ENCODE assay signal across 22 cellular contexts in genomic region chr16:68473358-68474064, GRCh38. TPM values are rescaled to one million over a fixed set of nuclear protein-coding genes. Genes with fewer than 3 reads are reported as not detected.
A peak's percentile ranks its signal among the peaks of the same experiment; 100 is the strongest.
DNase-seq lines count a peak whose midpoint lies in the region; ATAC-seq, FAIRE-seq and TF ChIP-seq lines count a peak whose summit lies in the region.
"Had no signal": no experiment of that assay in that cellular context is flagged by ENCODE, and none has a peak within 500 bp of the region (broad histone marks: within the 10 kb centered on the region; RNA-seq: fewer than 3 reads in every experiment).

No MANE protein-coding gene starts in this region.

- H3K27ac ChIP-seq in OCI-LY7 (ENCODE audit: low read depth, low read length, poor library complexity, severe bottlenecking), result no peak overlapping the region
- H3K27ac ChIP-seq: gastrocnemius medialis, SJSA1, tibial nerve, WERI-Rb-1 had no signal

- H2AFZ ChIP-seq in OCI-LY7 (ENCODE audit: low read length), result no peak overlapping the region

- no TSS peak for BruUV-seq in OCI-LY7 (replicated peaks; lab: Mats Ljungman, UMichigan)

- no peaks in the 10 kb centered on the region for H3K9me3 ChIP-seq in OCI-LY7 (ENCODE audit: low read length)
- H3K9me3 ChIP-seq: gastrocnemius medialis, SJSA1 had no signal

- H3K4me3 Mint-ChIP-seq in CD14-positive monocyte, result peak overlapping the region; percentile 24 to 39
- H3K4me3 Mint-ChIP-seq in dendritic cell treated with granulocyte-macrophage colony-stimulating factor and Interleukin-4, amounts not matched to agents 40 ng/mL and 50 ng/mL, for 4 days, result no peak overlapping the region
- H3K4me3 Mint-ChIP-seq: activated CD4-positive, alpha-beta memory T cell treated with anti-CD3 and anti-CD28 coated beads for 36 hours; T-helper 17 cell had no signal

- DNase-seq in CD14-positive monocyte (ENCODE audit: low spot score), result no peak
- no peak for DNase-seq in GM12891 (ENCODE audit: insufficient read length, low spot score)
- DNase-seq in mesenteric fat pad (ENCODE audit: low spot score), result peak; percentile 72
- DNase-seq in effector CD8-positive, alpha-beta T cell (lab: John Stamatoyannopoulos, UW), result no peak
- no peak for DNase-seq in OCI-LY7 (ENCODE audit: low spot score)
- DNase-seq: activated CD4-positive, alpha-beta memory T cell treated with anti-CD3 and anti-CD28 coated beads for 36 hours; activated naive CD4-positive, alpha-beta T cell; activated T-cell treated with anti-CD3 and anti-CD28 coated beads, Interleukin-2, amount 50 U/mL, for 1 hour; caudate nucleus; gastrocnemius medialis; NCI-H187 treated with DMSO at 0.1 percent for 48 hours; NCI-H524; stimulated activated naive CD8-positive, alpha-beta T cell treated with anti-CD3 and anti-CD28 coated beads, Interleukin-15, Interleukin-2, amounts not matched to agents 100 U/mL and 50 U/mL, for 24 hours; T-helper 17 cell; WERI-Rb-1 had no signal

- no peak overlapping the region for H3K4me3 ChIP-seq in OCI-LY7 (ENCODE audit: low read depth, low read length, poor library complexity, severe bottlenecking)
- H3K4me3 ChIP-seq: gastrocnemius medialis, SJSA1, tibial nerve had no signal

- H3K9me3 Mint-ChIP-seq in CD14-positive monocyte, result peaks cover 0 to 2% (median 0%) of the 10 kb centered on the region in 7 donors
- no peaks in the 10 kb centered on the region for H3K9me3 Mint-ChIP-seq in dendritic cell treated with granulocyte-macrophage colony-stimulating factor and Interleukin-4, amounts not matched to agents 40 ng/mL and 50 ng/mL, for 4 days
- H3K9me3 Mint-ChIP-seq: activated CD4-positive, alpha-beta memory T cell treated with anti-CD3 and anti-CD28 coated beads for 36 hours had no signal

- intact Hi-C loops in CD14-positive monocyte (cut with micrococcal nuclease) (no loop called here), OCI-LY7 (cut with micrococcal nuclease; ENCODE audit: unreplicated experiment) (no loop called here)
- intact Hi-C loops in dendritic cell treated with granulocyte-macrophage colony-stimulating factor and Interleukin-4, amounts not matched to agents 40 ng/mL and 50 ng/mL, for 4 days (cut with micrococcal nuclease), result no loop called here

- FAIRE-seq in GM12891 (lab: Jason Lieb, UNC), result peak; percentile 63
- FAIRE-seq: G401.6 had no signal

- peaks cover 31% of the 10 kb centered on the region for H3K4me1 ChIP-seq in OCI-LY7 (ENCODE audit: insufficient read depth, low read length, poor library complexity, severe bottlenecking)
- H3K4me1 ChIP-seq: gastrocnemius medialis, SJSA1 had no signal

- H3K4me1 Mint-ChIP-seq in CD14-positive monocyte, result peaks cover 55% of the 10 kb centered on the region
- H3K4me1 Mint-ChIP-seq in dendritic cell treated with granulocyte-macrophage colony-stimulating factor and Interleukin-4, amounts not matched to agents 40 ng/mL and 50 ng/mL, for 4 days (ENCODE audit: low read depth), result peaks cover 55% of the 10 kb centered on the region

- no peaks in the 10 kb centered on the region for H3K36me3 ChIP-seq in OCI-LY7 (ENCODE audit: insufficient read depth, low read length)
- H3K36me3 ChIP-seq: gastrocnemius medialis, SJSA1, tibial nerve, WERI-Rb-1 had no signal

- H3K9me2 ChIP-seq in OCI-LY7 (ENCODE audit: insufficient read depth, low read length), result no peaks in the 10 kb centered on the region

- no peaks in the 10 kb centered on the region for H3K79me2 ChIP-seq in OCI-LY7 (ENCODE audit: insufficient read depth, low read depth, low read length)

- H3K36me3 Mint-ChIP-seq in CD14-positive monocyte, result peaks cover 0 to 2% of the 10 kb centered on the region in 2 donors
- H3K36me3 Mint-ChIP-seq in dendritic cell treated with granulocyte-macrophage colony-stimulating factor and Interleukin-4, amounts not matched to agents 40 ng/mL and 50 ng/mL, for 4 days (ENCODE audit: low read depth), result no peaks in the 10 kb centered on the region
- H3K36me3 Mint-ChIP-seq: activated CD4-positive, alpha-beta memory T cell treated with anti-CD3 and anti-CD28 coated beads for 36 hours had no signal

- peaks cover 0 to 2% (median 0%) of the 10 kb centered on the region in 3 donors for H3K27me3 Mint-ChIP-seq in CD14-positive monocyte (ENCODE audit: low read depth in 3 of 3)
- no peaks in the 10 kb centered on the region for H3K27me3 Mint-ChIP-seq in dendritic cell treated with granulocyte-macrophage colony-stimulating factor and Interleukin-4, amounts not matched to agents 40 ng/mL and 50 ng/mL, for 4 days
- H3K27me3 Mint-ChIP-seq: activated CD4-positive, alpha-beta memory T cell treated with anti-CD3 and anti-CD28 coated beads for 36 hours; T-helper 17 cell had no signal

- H3K27ac Mint-ChIP-seq in CD14-positive monocyte, result peak overlapping the region; percentile 62 to 87 (median 78)
- peak overlapping the region; percentile 30 for H3K27ac Mint-ChIP-seq in dendritic cell treated with granulocyte-macrophage colony-stimulating factor and Interleukin-4, amounts not matched to agents 40 ng/mL and 50 ng/mL, for 4 days
- H3K27ac Mint-ChIP-seq: activated CD4-positive, alpha-beta memory T cell treated with anti-CD3 and anti-CD28 coated beads for 36 hours; T-helper 17 cell had no signal

- no peak for ATAC-seq in HG03469 (IDR thresholded peaks at IDR 0.05; ENCODE audit: unreplicated experiment)
- no peak for ATAC-seq in GM21447 (IDR thresholded peaks at IDR 0.05; ENCODE audit: unreplicated experiment)
- ATAC-seq: esophagus mucosa; gastrocnemius medialis; stimulated activated naive CD8-positive, alpha-beta T cell treated with anti-CD3 and anti-CD28 coated beads, Interleukin-15, Interleukin-2, amounts not matched to agents 100 U/mL and 50 U/mL, for 24 hours; T-helper 17 cell had no signal

- CTCF ChIA-PET in OCI-LY7 (lab: Charles Lee; ENCODE audit: unreplicated experiment), result no interaction called here

- TF ChIP-seq CTCF in CD14-positive monocyte (IDR thresholded peaks at IDR 0.05) (no peak), OCI-LY7 (conservative IDR thresholded peaks at IDR 0.05; ENCODE audit: low read length) (no peak)

- no peaks in the 10 kb centered on the region for H4K20me1 ChIP-seq in OCI-LY7 (ENCODE audit: insufficient read depth, low read length)

- no peak for TF ChIP-seq POLR2A in GM12891 (IDR thresholded peaks at IDR 0.05; ENCODE audit: low read depth, low read length)

- H3K4me2 ChIP-seq in OCI-LY7 (ENCODE audit: low read length), result no peak overlapping the region

- POLR2A ChIA-PET in OCI-LY7 (lab: Charles Lee), result no interaction called here

TF ChIP-seq in GM12891, 5 proteins besides CTCF, POLR2A, EP300 and RAD21:
- TF ChIP-seq POU2F2 (IDR thresholded peaks at IDR 0.05; ENCODE audit: low read depth, low read length), result no peak
- TF ChIP-seq SPI1 (IDR thresholded peaks at IDR 0.05; ENCODE audit: low read depth, low read length), result peak; percentile 78

RNA-seq across cellular contexts. Expression of gene SMPD3, which starts 25.2 kb away (rescaled TPM):
- polyA plus RNA-seq in CD14-positive monocyte, result under 1 TPM; 0.40 to 0.51 TPM
- polyA plus RNA-seq in GM12891 (2012; ENCODE audit: low read depth, missing spikeins), result 1.5 TPM
- total RNA-seq in mesenteric fat pad, result 0.58 TPM
- total RNA-seq in OCI-LY7 (2014; rRNA removed; shearing (Covaris generic)), result 0.16 and 0.21 TPM in 2 replicates
- 0.51 and 0.61 TPM in 2 replicates for total RNA-seq in OCI-LY7 (2022)
